1 cellular context compared by ENCODE assay signal in the genomic region with DNA sequence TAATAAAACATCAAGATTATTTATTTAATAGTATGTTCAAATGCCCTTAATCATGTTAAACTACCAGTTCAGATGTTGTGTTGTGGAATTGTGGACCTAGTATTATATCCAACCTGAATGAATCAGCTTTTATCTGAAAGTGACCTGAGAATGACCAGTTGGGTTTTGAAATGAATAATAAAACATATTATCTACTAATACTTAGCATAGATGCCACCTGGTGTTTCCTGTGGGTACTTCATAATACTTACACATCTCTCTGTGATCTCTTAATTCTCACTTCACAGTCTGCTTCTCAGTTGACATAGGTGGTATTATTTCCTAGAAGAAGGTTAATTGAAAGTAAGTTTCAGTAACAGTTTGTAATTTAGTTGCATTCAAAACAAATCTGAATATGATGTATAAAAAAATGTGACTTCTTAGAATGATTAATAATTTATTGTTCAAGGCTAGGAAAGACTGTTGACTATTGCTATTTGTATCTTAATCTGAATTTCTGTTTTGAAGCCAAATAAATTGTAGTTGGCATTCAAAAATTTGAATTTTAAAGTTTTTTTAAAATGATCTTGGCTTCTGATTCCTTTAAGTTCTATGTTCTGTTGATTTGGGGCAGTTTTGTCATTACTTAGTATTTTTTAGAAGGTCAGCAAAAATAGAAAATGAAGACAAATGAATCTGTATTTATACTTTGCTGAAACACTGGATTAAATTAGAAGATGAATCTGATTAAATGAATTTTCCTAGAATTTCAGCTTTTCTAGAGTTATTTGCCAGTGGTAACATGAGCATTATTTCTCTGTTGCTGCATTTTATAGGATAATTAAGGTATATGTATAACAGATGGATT.
TF ChIP-seq lines count a peak whose summit lies in the region.

No MANE protein-coding gene starts in this region.

TF ChIP-seq in GM23338, 12 proteins besides CTCF, POLR2A, EP300 and RAD21 (continued from another document):
- TF ChIP-seq, protein P1, sequence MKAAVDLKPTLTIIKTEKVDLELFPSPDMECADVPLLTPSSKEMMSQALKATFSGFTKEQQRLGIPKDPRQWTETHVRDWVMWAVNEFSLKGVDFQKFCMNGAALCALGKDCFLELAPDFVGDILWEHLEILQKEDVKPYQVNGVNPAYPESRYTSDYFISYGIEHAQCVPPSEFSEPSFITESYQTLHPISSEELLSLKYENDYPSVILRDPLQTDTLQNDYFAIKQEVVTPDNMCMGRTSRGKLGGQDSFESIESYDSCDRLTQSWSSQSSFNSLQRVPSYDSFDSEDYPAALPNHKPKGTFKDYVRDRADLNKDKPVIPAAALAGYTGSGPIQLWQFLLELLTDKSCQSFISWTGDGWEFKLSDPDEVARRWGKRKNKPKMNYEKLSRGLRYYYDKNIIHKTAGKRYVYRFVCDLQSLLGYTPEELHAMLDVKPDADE (IDR thresholded peaks at IDR 0.05), result no peak
- TF ChIP-seq JUNB (IDR thresholded peaks at IDR 0.05; ENCODE audit: unreplicated experiment) (no peak), POLR2AphosphoS5 (IDR thresholded peaks at IDR 0.05; ENCODE audit: low read depth) (no peak), EZH2phosphoT487 (IDR thresholded peaks at IDR 0.05; ENCODE audit: unreplicated experiment) (no peak)
- TF ChIP-seq, protein P2, sequence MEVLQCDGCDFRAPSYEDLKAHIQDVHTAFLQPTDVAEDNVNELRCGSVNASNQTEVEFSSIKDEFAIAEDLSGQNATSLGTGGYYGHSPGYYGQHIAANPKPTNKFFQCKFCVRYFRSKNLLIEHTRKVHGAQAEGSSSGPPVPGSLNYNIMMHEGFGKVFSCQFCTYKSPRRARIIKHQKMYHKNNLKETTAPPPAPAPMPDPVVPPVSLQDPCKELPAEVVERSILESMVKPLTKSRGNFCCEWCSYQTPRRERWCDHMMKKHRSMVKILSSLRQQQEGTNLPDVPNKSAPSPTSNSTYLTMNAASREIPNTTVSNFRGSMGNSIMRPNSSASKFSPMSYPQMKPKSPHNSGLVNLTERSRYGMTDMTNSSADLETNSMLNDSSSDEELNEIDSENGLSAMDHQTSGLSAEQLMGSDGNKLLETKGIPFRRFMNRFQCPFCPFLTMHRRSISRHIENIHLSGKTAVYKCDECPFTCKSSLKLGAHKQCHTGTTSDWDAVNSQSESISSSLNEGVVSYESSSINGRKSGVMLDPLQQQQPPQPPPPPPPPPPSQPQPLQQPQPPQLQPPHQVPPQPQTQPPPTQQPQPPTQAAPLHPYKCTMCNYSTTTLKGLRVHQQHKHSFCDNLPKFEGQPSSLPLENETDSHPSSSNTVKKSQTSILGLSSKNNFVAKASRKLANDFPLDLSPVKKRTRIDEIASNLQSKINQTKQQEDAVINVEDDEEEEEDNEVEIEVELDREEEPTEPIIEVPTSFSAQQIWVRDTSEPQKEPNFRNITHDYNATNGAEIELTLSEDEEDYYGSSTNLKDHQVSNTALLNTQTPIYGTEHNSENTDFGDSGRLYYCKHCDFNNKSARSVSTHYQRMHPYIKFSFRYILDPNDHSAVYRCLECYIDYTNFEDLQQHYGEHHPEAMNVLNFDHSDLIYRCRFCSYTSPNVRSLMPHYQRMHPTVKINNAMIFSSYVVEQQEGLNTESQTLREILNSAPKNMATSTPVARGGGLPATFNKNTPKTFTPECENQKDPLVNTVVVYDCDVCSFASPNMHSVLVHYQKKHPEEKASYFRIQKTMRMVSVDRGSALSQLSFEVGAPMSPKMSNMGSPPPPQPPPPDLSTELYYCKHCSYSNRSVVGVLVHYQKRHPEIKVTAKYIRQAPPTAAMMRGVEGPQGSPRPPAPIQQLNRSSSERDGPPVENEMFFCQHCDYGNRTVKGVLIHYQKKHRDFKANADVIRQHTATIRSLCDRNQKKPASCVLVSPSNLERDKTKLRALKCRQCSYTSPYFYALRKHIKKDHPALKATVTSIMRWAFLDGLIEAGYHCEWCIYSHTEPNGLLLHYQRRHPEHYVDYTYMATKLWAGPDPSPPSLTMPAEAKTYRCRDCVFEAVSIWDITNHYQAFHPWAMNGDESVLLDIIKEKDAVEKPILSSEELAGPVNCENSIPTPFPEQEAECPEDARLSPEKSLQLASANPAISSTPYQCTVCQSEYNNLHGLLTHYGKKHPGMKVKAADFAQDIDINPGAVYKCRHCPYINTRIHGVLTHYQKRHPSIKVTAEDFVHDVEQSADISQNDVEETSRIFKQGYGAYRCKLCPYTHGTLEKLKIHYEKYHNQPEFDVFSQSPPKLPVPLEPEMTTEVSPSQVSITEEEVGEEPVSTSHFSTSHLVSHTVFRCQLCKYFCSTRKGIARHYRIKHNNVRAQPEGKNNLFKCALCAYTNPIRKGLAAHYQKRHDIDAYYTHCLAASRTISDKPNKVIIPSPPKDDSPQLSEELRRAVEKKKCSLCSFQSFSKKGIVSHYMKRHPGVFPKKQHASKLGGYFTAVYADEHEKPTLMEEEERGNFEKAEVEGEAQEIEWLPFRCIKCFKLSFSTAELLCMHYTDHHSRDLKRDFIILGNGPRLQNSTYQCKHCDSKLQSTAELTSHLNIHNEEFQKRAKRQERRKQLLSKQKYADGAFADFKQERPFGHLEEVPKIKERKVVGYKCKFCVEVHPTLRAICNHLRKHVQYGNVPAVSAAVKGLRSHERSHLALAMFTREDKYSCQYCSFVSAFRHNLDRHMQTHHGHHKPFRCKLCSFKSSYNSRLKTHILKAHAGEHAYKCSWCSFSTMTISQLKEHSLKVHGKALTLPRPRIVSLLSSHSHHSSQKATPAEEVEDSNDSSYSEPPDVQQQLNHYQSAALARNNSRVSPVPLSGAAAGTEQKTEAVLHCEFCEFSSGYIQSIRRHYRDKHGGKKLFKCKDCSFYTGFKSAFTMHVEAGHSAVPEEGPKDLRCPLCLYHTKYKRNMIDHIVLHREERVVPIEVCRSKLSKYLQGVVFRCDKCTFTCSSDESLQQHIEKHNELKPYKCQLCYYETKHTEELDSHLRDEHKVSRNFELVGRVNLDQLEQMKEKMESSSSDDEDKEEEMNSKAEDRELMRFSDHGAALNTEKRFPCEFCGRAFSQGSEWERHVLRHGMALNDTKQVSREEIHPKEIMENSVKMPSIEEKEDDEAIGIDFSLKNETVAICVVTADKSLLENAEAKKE (CRISPR knock-in tag; IDR thresholded peaks at IDR 0.05), result no peak
